Comparison of ENCODE assay signal across 8 cellular contexts in genomic region chr18:49114556-49114955, GRCh38.
"Had no signal": no experiment of that assay in that cellular context is flagged by ENCODE, and none has a peak within 500 bp of the region (broad histone marks: within the 10 kb centered on the region; RNA-seq: fewer than 3 reads in every experiment).

No MANE protein-coding gene starts in this region.

- H3K4me3 ChIP-seq: GM23248 had no signal

- DNase-seq: GM23248, GOT3, H9, HCEC 1CT, KBM-7 had no signal

- H2AFZ ChIP-seq: GM23248 had no signal

- H3K27ac ChIP-seq: GM23248, HL-60 had no signal

- ATAC-seq: HepG2 had no signal

- FAIRE-seq: H54, HepG2 had no signal

- H3K9ac ChIP-seq: GM23248 had no signal
